Comparison of ENCODE assay signal across 17 cellular contexts in the genomic region with DNA sequence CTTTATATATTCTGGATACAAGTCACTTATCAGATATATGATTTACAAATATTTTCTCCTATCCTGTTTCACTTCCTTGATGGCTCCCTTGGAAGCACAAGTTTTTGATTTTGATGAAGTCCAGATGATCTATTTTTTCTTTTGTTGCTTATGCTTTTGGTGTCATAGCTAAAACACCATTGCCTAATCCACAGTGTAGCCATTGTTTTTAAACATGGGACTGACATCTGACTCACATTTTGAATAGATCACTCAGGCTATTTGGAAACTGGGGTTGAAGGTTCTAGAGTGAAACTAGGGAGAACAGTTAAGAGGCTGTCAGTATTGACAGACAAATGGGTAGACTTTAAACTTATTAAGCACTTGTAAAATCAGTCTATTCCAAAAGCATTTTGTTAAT. TPM values are rescaled to one million over a fixed set of nuclear protein-coding genes. Genes with fewer than 3 reads are reported as not detected.
A peak's percentile ranks its signal among the peaks of the same experiment; 100 is the strongest.
DNase-seq lines count a peak whose midpoint lies in the region; ATAC-seq and TF ChIP-seq lines count a peak whose summit lies in the region.
"Had no signal": no experiment of that assay in that cellular context is flagged by ENCODE, and none has a peak within 500 bp of the region (broad histone marks: within the 10 kb centered on the region; RNA-seq: fewer than 3 reads in every experiment).

No MANE protein-coding gene starts in this region.

- no peaks in the 10 kb centered on the region for H3K27me3 Mint-ChIP-seq in activated CD4-positive, alpha-beta T cell treated with anti-CD3 and anti-CD28 coated beads, Interleukin-2, amount 10 ng/mL, durations not matched to agents 24 days and 14 days
- H3K27me3 Mint-ChIP-seq in WTC11 (ENCODE audit: low read depth) (no peaks in the 10 kb centered on the region), immature natural killer cell (ENCODE audit: low read depth in 3 of 3) (peaks cover 6 to 16% (median 12%) of the 10 kb centered on the region in 3 donors)
- no peaks in the 10 kb centered on the region for H3K27me3 Mint-ChIP-seq in activated naive CD8-positive, alpha-beta T cell treated with anti-CD3 and anti-CD28 coated beads for 36 hours
- H3K27me3 Mint-ChIP-seq in activated CD8-positive, alpha-beta memory T cell treated with anti-CD3 and anti-CD28 coated beads, Interleukin-2, amount 10 ng/mL, durations not matched to agents 7 days and 5 days, result no peaks in the 10 kb centered on the region

- intact Hi-C loops in activated CD4-positive, alpha-beta T cell treated with anti-CD3 and anti-CD28 coated beads, Interleukin-2, amount 10 ng/mL, durations not matched to agents 24 days and 14 days (cut with micrococcal nuclease), result no loop called here

- H3K27ac Mint-ChIP-seq in activated CD4-positive, alpha-beta T cell treated with anti-CD3 and anti-CD28 coated beads, Interleukin-2, amount 10 ng/mL, durations not matched to agents 24 days and 14 days, result peak overlapping the region; percentile 27
- H3K27ac Mint-ChIP-seq in WTC11, result peak overlapping the region; percentile 81; the same call in 1 of the 2 replicates
- no peak overlapping the region for H3K27ac Mint-ChIP-seq in immature natural killer cell
- no peak overlapping the region for H3K27ac Mint-ChIP-seq in activated naive CD8-positive, alpha-beta T cell treated with anti-CD3 and anti-CD28 coated beads for 36 hours
- H3K27ac Mint-ChIP-seq in activated CD8-positive, alpha-beta memory T cell treated with anti-CD3 and anti-CD28 coated beads, Interleukin-2, amount 10 ng/mL, durations not matched to agents 7 days and 5 days, result no peak overlapping the region
- H3K27ac Mint-ChIP-seq: activated naive CD4-positive, alpha-beta T cell treated with anti-CD3 and anti-CD28 coated beads, Interleukin-2, amount 50 U/mL, for 72 hours; CD4-positive, alpha-beta memory T cell; HFFc6; mesothelial cell of epicardium had no signal

- no peak for DNase-seq in activated CD4-positive, alpha-beta T cell treated with anti-CD3 and anti-CD28 coated beads, Interleukin-2, amount 10 ng/mL, durations not matched to agents 24 days and 14 days
- no peak for DNase-seq in activated CD4-positive, alpha-beta T cell treated with anti-CD3 and anti-CD28 coated beads for 1 hour
- DNase-seq in WTC11 (ENCODE audit: low spot score) (no peak), fibroblast of villous mesenchyme (ENCODE audit: low read depth) (peak; percentile 53), immature natural killer cell (no peak), C1 segment of cervical spinal cord (lab: John Stamatoyannopoulos, UW) (no peak)
- no peak for DNase-seq in activated naive CD8-positive, alpha-beta T cell treated with anti-CD3 and anti-CD28 coated beads for 36 hours
- no peak for DNase-seq in activated CD8-positive, alpha-beta memory T cell treated with anti-CD3 and anti-CD28 coated beads, Interleukin-2, amount 10 ng/mL, durations not matched to agents 7 days and 5 days
- DNase-seq: CD4-positive, alpha-beta memory T cell; effector CD4-positive, alpha-beta T cell; HFFc6; IMR-90; NCI-H1092 treated with DMSO at 0.1 percent for 48 hours; stimulated activated CD4-positive, alpha-beta T cell treated with anti-CD3 and anti-CD28 coated beads, Interleukin-4, amount 100 ng/mL, for 1 hour had no signal

- H3K4me3 Mint-ChIP-seq in activated CD4-positive, alpha-beta T cell treated with anti-CD3 and anti-CD28 coated beads, Interleukin-2, amount 10 ng/mL, durations not matched to agents 24 days and 14 days, result no peak overlapping the region
- H3K4me3 Mint-ChIP-seq in WTC11 (no peak overlapping the region), immature natural killer cell (no peak overlapping the region)
- H3K4me3 Mint-ChIP-seq in activated naive CD8-positive, alpha-beta T cell treated with anti-CD3 and anti-CD28 coated beads for 36 hours, result no peak overlapping the region
- H3K4me3 Mint-ChIP-seq in activated CD8-positive, alpha-beta memory T cell treated with anti-CD3 and anti-CD28 coated beads, Interleukin-2, amount 10 ng/mL, durations not matched to agents 7 days and 5 days, result no peak overlapping the region
- H3K4me3 Mint-ChIP-seq: CD4-positive, alpha-beta memory T cell; HFFc6; mesothelial cell of epicardium had no signal

- H3K4me1 Mint-ChIP-seq in activated CD4-positive, alpha-beta T cell treated with anti-CD3 and anti-CD28 coated beads, Interleukin-2, amount 10 ng/mL, durations not matched to agents 24 days and 14 days, result peaks cover 51% of the 10 kb centered on the region
- peaks cover 91% of the 10 kb centered on the region for H3K4me1 Mint-ChIP-seq in WTC11
- H3K4me1 Mint-ChIP-seq in immature natural killer cell, result no peaks in the 10 kb centered on the region
- H3K4me1 Mint-ChIP-seq in activated naive CD8-positive, alpha-beta T cell treated with anti-CD3 and anti-CD28 coated beads for 36 hours, result no peaks in the 10 kb centered on the region
- peaks cover 12% of the 10 kb centered on the region for H3K4me1 Mint-ChIP-seq in activated CD8-positive, alpha-beta memory T cell treated with anti-CD3 and anti-CD28 coated beads, Interleukin-2, amount 10 ng/mL, durations not matched to agents 7 days and 5 days

- no peak for ATAC-seq in WTC11
- no peak for ATAC-seq in activated CD8-positive, alpha-beta memory T cell treated with anti-CD3 and anti-CD28 coated beads, Interleukin-2, amount 10 ng/mL, durations not matched to agents 7 days and 5 days
- ATAC-seq: activated naive CD4-positive, alpha-beta T cell treated with anti-CD3 and anti-CD28 coated beads, Interleukin-2, amount 50 U/mL, for 72 hours; Right ventricle myocardium inferior had no signal

- H3K9me3 Mint-ChIP-seq in activated CD4-positive, alpha-beta T cell treated with anti-CD3 and anti-CD28 coated beads, Interleukin-2, amount 10 ng/mL, durations not matched to agents 24 days and 14 days, result peaks cover 8% of the 10 kb centered on the region
- H3K9me3 Mint-ChIP-seq in WTC11 (no peaks in the 10 kb centered on the region), immature natural killer cell (peaks cover 0 to 2% (median 0%) of the 10 kb centered on the region in 6 donors)
- H3K9me3 Mint-ChIP-seq in activated naive CD8-positive, alpha-beta T cell treated with anti-CD3 and anti-CD28 coated beads for 36 hours, result no peaks in the 10 kb centered on the region
- no peaks in the 10 kb centered on the region for H3K9me3 Mint-ChIP-seq in activated CD8-positive, alpha-beta memory T cell treated with anti-CD3 and anti-CD28 coated beads, Interleukin-2, amount 10 ng/mL, durations not matched to agents 7 days and 5 days (ENCODE audit: low read depth)
- H3K9me3 Mint-ChIP-seq: activated naive CD4-positive, alpha-beta T cell treated with anti-CD3 and anti-CD28 coated beads, Interleukin-2, amount 50 U/mL, for 72 hours; CD4-positive, alpha-beta memory T cell; HFFc6; mesothelial cell of epicardium had no signal

- H3K36me3 Mint-ChIP-seq in activated CD4-positive, alpha-beta T cell treated with anti-CD3 and anti-CD28 coated beads, Interleukin-2, amount 10 ng/mL, durations not matched to agents 24 days and 14 days (ENCODE audit: low read depth), result peaks cover 39% of the 10 kb centered on the region
- no peaks in the 10 kb centered on the region for H3K36me3 Mint-ChIP-seq in WTC11
- H3K36me3 Mint-ChIP-seq in immature natural killer cell, result no peaks in the 10 kb centered on the region
- H3K36me3 Mint-ChIP-seq in activated naive CD8-positive, alpha-beta T cell treated with anti-CD3 and anti-CD28 coated beads for 36 hours, result peaks cover 10% of the 10 kb centered on the region
- peaks cover 25% of the 10 kb centered on the region for H3K36me3 Mint-ChIP-seq in activated CD8-positive, alpha-beta memory T cell treated with anti-CD3 and anti-CD28 coated beads, Interleukin-2, amount 10 ng/mL, durations not matched to agents 7 days and 5 days
- H3K36me3 Mint-ChIP-seq: CD4-positive, alpha-beta memory T cell; mesothelial cell of epicardium had no signal

- H3K4me3 ChIP-seq in fibroblast of villous mesenchyme (ENCODE audit: low read depth, low read length), result no peak overlapping the region

- TF ChIP-seq CTCF in WTC11 (IDR thresholded peaks at IDR 0.05), result no peak
- TF ChIP-seq CTCF in fibroblast of villous mesenchyme (IDR thresholded peaks at IDR 0.05; ENCODE audit: insufficient read depth, low read depth, low read length), result no peak

- CTCF ChIA-PET in WTC11 (lab: Charles Lee), result no interaction called here
- CTCF ChIA-PET in activated CD8-positive, alpha-beta memory T cell treated with anti-CD3 and anti-CD28 coated beads, Interleukin-2, amount 10 ng/mL, durations not matched to agents 7 days and 5 days (lab: Charles Lee), result no interaction called here

- POLR2A ChIA-PET in WTC11 (lab: Charles Lee), result no interaction called here

TF ChIP-seq in WTC11, 78 proteins besides CTCF, POLR2A, EP300 and RAD21 (continues in another document):
- no peak for TF ChIP-seq NR3C1 (CRISPR knock-in tag; conservative IDR thresholded peaks at IDR 0.05; ENCODE audit: low read depth)
- no peak for TF ChIP-seq NR2C2 (CRISPR knock-in tag; IDR thresholded peaks at IDR 0.05)
- TF ChIP-seq RORB (CRISPR knock-in tag; IDR thresholded peaks at IDR 0.05), result no peak
- no peak for TF ChIP-seq ZNF281 (CRISPR knock-in tag; IDR thresholded peaks at IDR 0.05)

RNA-seq across cellular contexts. Expression of gene AK4, which starts 16.6 kb away (rescaled TPM):
- total RNA-seq in activated CD4-positive, alpha-beta T cell treated with anti-CD3 and anti-CD28 coated beads, Interleukin-2, amount 10 ng/mL, durations not matched to agents 24 days and 14 days, result 135 and 138 TPM in 2 replicates
- total RNA-seq in WTC11 (2021) (169 to 180 TPM (median 172 TPM) in 3 replicates), fibroblast of villous mesenchyme (0.86 and 0.97 TPM in 2 replicates)
- under 1 TPM in 1 of 3 donors, not detected in 2; 0.41 TPM for polyA plus RNA-seq in immature natural killer cell
- total RNA-seq in activated naive CD8-positive, alpha-beta T cell treated with anti-CD3 and anti-CD28 coated beads for 36 hours, result 100 to 1,000 TPM; 129 TPM
- 10 to 100 TPM; 51.5 to 60.5 TPM for total RNA-seq in activated CD8-positive, alpha-beta memory T cell treated with anti-CD3 and anti-CD28 coated beads, Interleukin-2, amount 10 ng/mL, durations not matched to agents 7 days and 5 days
- polyA plus RNA-seq: CD4-positive, alpha-beta memory T cell had no signal

Comparison
In these comparisons a context has a peak if more than half of its experiments do, and no peak if none do; other contexts are left out.
1. H3K27ac Mint-ChIP-seq: peak in activated CD4-positive, alpha-beta T cell treated with anti-CD3 and anti-CD28 coated beads, Interleukin-2, amount 10 ng/mL, durations not matched to agents 24 days and 14 days (single experiment) and WTC11 (single experiment); none in immature natural killer cell (0 of 6), activated naive CD8-positive, alpha-beta T cell treated with anti-CD3 and anti-CD28 coated beads for 36 hours (single experiment) and activated CD8-positive, alpha-beta memory T cell treated with anti-CD3 and anti-CD28 coated beads, Interleukin-2, amount 10 ng/mL, durations not matched to agents 7 days and 5 days (single experiment).
2. RNA of gene AK4, which starts 16.6 kb away (total RNA-seq): 169 to 180 TPM in WTC11, 135 to 138 TPM in activated CD4-positive, alpha-beta T cell treated with anti-CD3 and anti-CD28 coated beads, Interleukin-2, amount 10 ng/mL, durations not matched to agents 24 days and 14 days, 129 TPM in activated naive CD8-positive, alpha-beta T cell treated with anti-CD3 and anti-CD28 coated beads for 36 hours and 51.5 to 60.5 TPM in activated CD8-positive, alpha-beta memory T cell treated with anti-CD3 and anti-CD28 coated beads, Interleukin-2, amount 10 ng/mL, durations not matched to agents 7 days and 5 days; 0.86 to 0.97 TPM in fibroblast of villous mesenchyme; every median in the first group is over 10 times any median in the second.